ENCODE assay signal across 1 cellular context in the genomic region with DNA sequence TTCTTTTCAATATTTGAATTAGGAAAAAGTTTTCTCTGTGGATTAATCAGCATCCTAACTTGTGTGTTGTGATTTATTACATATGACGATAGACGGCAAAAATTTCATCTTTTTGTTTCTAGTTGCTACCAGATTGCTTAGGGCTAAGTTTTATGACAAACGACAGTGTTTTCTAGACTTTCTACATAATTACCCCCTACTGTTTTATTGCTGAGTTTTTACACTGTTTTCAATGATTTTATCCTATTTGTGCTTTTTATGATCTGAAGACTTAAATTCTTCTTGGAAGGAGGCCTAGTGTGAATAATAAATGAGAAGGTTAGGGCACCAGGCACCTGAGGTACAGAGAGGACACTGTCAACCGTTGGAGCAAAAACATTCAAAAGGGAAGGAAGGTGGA.
TF ChIP-seq lines count a peak whose summit lies in the region.

No MANE protein-coding gene starts in this region.

TF ChIP-seq in HEK293, 187 proteins besides CTCF, POLR2A, EP300 and RAD21 (continued from another document):
- TF ChIP-seq, protein P1, sequence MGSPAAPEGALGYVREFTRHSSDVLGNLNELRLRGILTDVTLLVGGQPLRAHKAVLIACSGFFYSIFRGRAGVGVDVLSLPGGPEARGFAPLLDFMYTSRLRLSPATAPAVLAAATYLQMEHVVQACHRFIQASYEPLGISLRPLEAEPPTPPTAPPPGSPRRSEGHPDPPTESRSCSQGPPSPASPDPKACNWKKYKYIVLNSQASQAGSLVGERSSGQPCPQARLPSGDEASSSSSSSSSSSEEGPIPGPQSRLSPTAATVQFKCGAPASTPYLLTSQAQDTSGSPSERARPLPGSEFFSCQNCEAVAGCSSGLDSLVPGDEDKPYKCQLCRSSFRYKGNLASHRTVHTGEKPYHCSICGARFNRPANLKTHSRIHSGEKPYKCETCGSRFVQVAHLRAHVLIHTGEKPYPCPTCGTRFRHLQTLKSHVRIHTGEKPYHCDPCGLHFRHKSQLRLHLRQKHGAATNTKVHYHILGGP (tag by site-specific recombination; IDR thresholded peaks at IDR 0.05), result peak; percentile 72; the same call in 1 of the 2 replicates
- TF ChIP-seq ZNF274 (IDR thresholded peaks at IDR 0.05; ENCODE audit: low read length), result no peak
- no peak for TF ChIP-seq ZNF274 (tag by site-specific recombination; IDR thresholded peaks at IDR 0.05; ENCODE audit: borderline replicate concordance)
- TF ChIP-seq ZNF555 (tag by site-specific recombination; conservative IDR thresholded peaks at IDR 0.05), result no peak
